Comparison of ENCODE assay signal across 18 cellular contexts in the genomic region with DNA sequence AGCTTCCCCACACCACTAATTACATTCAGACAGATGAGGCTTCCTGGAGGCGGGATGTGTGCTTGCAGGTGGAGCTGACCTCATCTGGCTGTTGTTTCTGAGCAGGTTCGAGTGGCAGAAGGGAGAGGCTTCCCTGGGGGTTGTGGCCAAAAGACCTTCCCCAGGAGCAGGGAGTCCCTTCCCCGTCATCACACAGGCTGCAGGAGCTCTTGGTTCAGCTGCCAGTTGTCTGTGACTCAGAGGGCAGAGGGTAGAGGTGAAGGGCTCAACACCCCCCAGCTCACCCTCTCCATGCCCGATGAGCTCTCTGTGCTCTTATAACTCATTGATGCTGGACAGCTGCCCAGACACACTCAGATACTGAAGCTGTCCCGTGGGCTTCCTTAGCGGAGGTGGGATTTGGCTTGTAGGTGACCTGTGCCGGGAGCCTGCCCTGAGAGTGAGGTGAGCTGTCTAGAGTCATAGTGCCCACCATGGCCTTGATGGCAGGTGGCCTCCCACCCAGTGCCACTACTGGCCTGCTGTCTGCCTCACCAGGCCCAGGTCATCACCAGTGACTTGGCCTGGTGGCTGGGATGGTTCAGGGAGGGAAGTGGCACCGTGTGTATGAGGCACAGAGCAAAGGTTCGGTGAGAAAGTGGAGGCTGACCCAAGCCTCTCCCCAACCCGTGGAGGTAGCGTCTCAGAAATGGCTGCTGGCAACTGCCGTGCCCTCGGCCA.
"Had no signal": no experiment of that assay in that cellular context is flagged by ENCODE, and none has a peak within 500 bp of the region (broad histone marks: within the 10 kb centered on the region; RNA-seq: fewer than 3 reads in every experiment).

No MANE protein-coding gene starts in this region.

- H3K27me3 ChIP-seq: right lobe of liver had no signal

- H3K36me3 ChIP-seq: left lung, right lobe of liver, suprapubic skin had no signal

- H3K4me3 ChIP-seq: left lung, psoas muscle, right lobe of liver, suprapubic skin had no signal

- H3K4me1 ChIP-seq: left lung, psoas muscle, right lobe of liver, suprapubic skin had no signal

- ATAC-seq: activated CD4-positive, CD25-positive, alpha-beta regulatory T cell treated with anti-CD3 and anti-CD28 coated beads, Interleukin-2, amount 50 U/mL, for 24 hours; activated CD8-positive, alpha-beta T cell treated with anti-CD3 and anti-CD28 coated beads, Interleukin-2, amount 10 ng/mL, durations not matched to agents 7 days and 5 days; left lung; psoas muscle; right lobe of liver; stimulated activated naive CD8-positive, alpha-beta T cell treated with anti-CD3 and anti-CD28 coated beads, Interleukin-15, amount 100 ng/mL, for 72 hours had no signal

- DNase-seq: activated CD4-positive, alpha-beta T cell treated with anti-CD3 and anti-CD28 coated beads, Interleukin-2, amount 10 ng/mL, durations not matched to agents 7 days and 5 days; activated naive CD4-positive, alpha-beta T cell treated with Interleukin-2 at 50 U/mL for 16 hours; activated naive CD8-positive, alpha-beta T cell treated with anti-CD3 and anti-CD28 coated beads, Interleukin-2, amount 10 ng/mL, durations not matched to agents 7 days and 5 days; activated T-cell treated with anti-CD3 and anti-CD28 coated beads, Interleukin-2, amount 50 U/mL, for 24 hours; amygdala; caudate nucleus; hypothalamus; psoas muscle; small intestine; stimulated activated CD4-positive, alpha-beta T cell treated with anti-CD3 and anti-CD28 coated beads, Interleukin-15, amount 100 ng/mL, for 24 hours; stimulated activated CD4-positive, alpha-beta T cell treated with anti-CD3 and anti-CD28 coated beads, Interleukin-2, amount 100 ng/mL, for 48 hours; stimulated activated naive CD8-positive, alpha-beta T cell treated with anti-CD3 and anti-CD28 coated beads, Interleukin-15, amount 100 ng/mL, for 72 hours; trophoblast cell had no signal

- H3K27ac ChIP-seq: left lung, psoas muscle, right lobe of liver, suprapubic skin had no signal

- H3K9me3 ChIP-seq: left lung, psoas muscle, right lobe of liver, suprapubic skin had no signal
